2 cellular contexts compared by ENCODE assay signal in genomic region chr1:203828424-203828823, GRCh38.
TF ChIP-seq lines count a peak whose summit lies in the region.

No MANE protein-coding gene starts in this region.

TF ChIP-seq in SK-N-SH, 30 proteins besides CTCF, POLR2A, EP300 and RAD21:
- TF ChIP-seq SIN3A (IDR thresholded peaks at IDR 0.05; ENCODE audit: borderline replicate concordance, low read depth, low read length) (no peak), YY1 (IDR thresholded peaks at IDR 0.05; ENCODE audit: low read depth) (no peak), TAF1 (IDR thresholded peaks at IDR 0.05; ENCODE audit: borderline replicate concordance, low read depth, low read length) (no peak), EZH2phosphoT487 (IDR thresholded peaks at IDR 0.05; ENCODE audit: borderline replicate concordance, low read depth) (no peak), FOXJ3 (CRISPR knock-in tag; IDR thresholded peaks at IDR 0.05) (no peak), FOSL2 (IDR thresholded peaks at IDR 0.05; ENCODE audit: borderline replicate concordance, low read depth) (no peak), RFX5 (IDR thresholded peaks at IDR 0.05; ENCODE audit: low read length) (no peak), MAX (IDR thresholded peaks at IDR 0.05; ENCODE audit: low read depth) (no peak), RXRA (IDR thresholded peaks at IDR 0.05; ENCODE audit: borderline replicate concordance, low read depth) (no peak)
- TF ChIP-seq, protein P1, sequence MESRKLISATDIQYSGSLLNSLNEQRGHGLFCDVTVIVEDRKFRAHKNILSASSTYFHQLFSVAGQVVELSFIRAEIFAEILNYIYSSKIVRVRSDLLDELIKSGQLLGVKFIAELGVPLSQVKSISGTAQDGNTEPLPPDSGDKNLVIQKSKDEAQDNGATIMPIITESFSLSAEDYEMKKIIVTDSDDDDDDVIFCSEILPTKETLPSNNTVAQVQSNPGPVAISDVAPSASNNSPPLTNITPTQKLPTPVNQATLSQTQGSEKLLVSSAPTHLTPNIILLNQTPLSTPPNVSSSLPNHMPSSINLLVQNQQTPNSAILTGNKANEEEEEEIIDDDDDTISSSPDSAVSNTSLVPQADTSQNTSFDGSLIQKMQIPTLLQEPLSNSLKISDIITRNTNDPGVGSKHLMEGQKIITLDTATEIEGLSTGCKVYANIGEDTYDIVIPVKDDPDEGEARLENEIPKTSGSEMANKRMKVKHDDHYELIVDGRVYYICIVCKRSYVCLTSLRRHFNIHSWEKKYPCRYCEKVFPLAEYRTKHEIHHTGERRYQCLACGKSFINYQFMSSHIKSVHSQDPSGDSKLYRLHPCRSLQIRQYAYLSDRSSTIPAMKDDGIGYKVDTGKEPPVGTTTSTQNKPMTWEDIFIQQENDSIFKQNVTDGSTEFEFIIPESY (IDR thresholded peaks at IDR 0.05; ENCODE audit: borderline replicate concordance, low read depth), result no peak

TF ChIP-seq in endothelial cell of umbilical vein, 7 proteins besides CTCF, POLR2A, EP300 and RAD21:
- no peak for TF ChIP-seq EZH2 (IDR thresholded peaks at IDR 0.05; ENCODE audit: borderline replicate concordance, low read depth, low read length, severe bottlenecking)
- no peak for TF ChIP-seq MYC (IDR thresholded peaks at IDR 0.05; ENCODE audit: low read depth, low read length)
- TF ChIP-seq JUN (IDR thresholded peaks at IDR 0.05; ENCODE audit: borderline replicate concordance, insufficient read depth, insufficient read length, low read depth), result no peak
- TF ChIP-seq GATA2 (IDR thresholded peaks at IDR 0.05; ENCODE audit: insufficient read depth, insufficient read length, low read depth, low read length), result no peak
- no peak for TF ChIP-seq FOS (IDR thresholded peaks at IDR 0.05; ENCODE audit: borderline replicate concordance, insufficient read depth, low read length)
- TF ChIP-seq POLR2AphosphoS5 (IDR thresholded peaks at IDR 0.05; ENCODE audit: insufficient read depth, low read depth, low read length), result no peak
- TF ChIP-seq MAX (IDR thresholded peaks at IDR 0.05; ENCODE audit: insufficient read depth, insufficient read length), result no peak
